In genomic region chr5:138946241-138946623, GRCh38 we compare ENCODE assay signal across 1 cellular context.
TF ChIP-seq lines count a peak whose summit lies in the region.

No MANE protein-coding gene starts in this region.

TF ChIP-seq in SK-N-SH treated with all-trans-retinoic acid at 6 μM for 48 hours, 23 proteins besides CTCF, POLR2A, EP300 and RAD21 (continued from another document):
- TF ChIP-seq, protein P1, sequence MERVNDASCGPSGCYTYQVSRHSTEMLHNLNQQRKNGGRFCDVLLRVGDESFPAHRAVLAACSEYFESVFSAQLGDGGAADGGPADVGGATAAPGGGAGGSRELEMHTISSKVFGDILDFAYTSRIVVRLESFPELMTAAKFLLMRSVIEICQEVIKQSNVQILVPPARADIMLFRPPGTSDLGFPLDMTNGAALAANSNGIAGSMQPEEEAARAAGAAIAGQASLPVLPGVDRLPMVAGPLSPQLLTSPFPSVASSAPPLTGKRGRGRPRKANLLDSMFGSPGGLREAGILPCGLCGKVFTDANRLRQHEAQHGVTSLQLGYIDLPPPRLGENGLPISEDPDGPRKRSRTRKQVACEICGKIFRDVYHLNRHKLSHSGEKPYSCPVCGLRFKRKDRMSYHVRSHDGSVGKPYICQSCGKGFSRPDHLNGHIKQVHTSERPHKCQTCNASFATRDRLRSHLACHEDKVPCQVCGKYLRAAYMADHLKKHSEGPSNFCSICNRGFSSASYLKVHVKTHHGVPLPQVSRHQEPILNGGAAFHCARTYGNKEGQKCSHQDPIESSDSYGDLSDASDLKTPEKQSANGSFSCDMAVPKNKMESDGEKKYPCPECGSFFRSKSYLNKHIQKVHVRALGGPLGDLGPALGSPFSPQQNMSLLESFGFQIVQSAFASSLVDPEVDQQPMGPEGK (CRISPR knock-in tag; IDR thresholded peaks at IDR 0.05; ENCODE audit: borderline replicate concordance): no peak
- TF ChIP-seq ISL1 (CRISPR knock-in tag; IDR thresholded peaks at IDR 0.05) (no peak), TOX (CRISPR knock-in tag; IDR thresholded peaks at IDR 0.05; ENCODE audit: borderline replicate concordance) (no peak), ESRRG (CRISPR knock-in tag; IDR thresholded peaks at IDR 0.05) (no peak), ZNF70 (CRISPR knock-in tag; IDR thresholded peaks at IDR 0.05) (no peak), GLIS3 (CRISPR knock-in tag; IDR thresholded peaks at IDR 0.05) (no peak)
- TF ChIP-seq, protein P2, sequence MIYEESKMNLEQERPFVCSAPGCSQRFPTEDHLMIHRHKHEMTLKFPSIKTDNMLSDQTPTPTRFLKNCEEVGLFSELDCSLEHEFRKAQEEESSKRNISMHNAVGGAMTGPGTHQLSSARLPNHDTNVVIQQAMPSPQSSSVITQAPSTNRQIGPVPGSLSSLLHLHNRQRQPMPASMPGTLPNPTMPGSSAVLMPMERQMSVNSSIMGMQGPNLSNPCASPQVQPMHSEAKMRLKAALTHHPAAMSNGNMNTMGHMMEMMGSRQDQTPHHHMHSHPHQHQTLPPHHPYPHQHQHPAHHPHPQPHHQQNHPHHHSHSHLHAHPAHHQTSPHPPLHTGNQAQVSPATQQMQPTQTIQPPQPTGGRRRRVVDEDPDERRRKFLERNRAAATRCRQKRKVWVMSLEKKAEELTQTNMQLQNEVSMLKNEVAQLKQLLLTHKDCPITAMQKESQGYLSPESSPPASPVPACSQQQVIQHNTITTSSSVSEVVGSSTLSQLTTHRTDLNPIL (CRISPR knock-in tag; IDR thresholded peaks at IDR 0.05; ENCODE audit: low read depth): no peak
- TF ChIP-seq, protein P3, sequence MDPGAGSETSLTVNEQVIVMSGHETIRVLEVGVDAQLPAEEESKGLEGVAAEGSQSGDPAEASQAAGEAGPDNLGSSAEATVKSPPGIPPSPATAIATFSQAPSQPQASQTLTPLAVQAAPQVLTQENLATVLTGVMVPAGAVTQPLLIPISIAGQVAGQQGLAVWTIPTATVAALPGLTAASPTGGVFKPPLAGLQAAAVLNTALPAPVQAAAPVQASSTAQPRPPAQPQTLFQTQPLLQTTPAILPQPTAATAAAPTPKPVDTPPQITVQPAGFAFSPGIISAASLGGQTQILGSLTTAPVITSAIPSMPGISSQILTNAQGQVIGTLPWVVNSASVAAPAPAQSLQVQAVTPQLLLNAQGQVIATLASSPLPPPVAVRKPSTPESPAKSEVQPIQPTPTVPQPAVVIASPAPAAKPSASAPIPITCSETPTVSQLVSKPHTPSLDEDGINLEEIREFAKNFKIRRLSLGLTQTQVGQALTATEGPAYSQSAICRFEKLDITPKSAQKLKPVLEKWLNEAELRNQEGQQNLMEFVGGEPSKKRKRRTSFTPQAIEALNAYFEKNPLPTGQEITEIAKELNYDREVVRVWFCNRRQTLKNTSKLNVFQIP (CRISPR knock-in tag; IDR thresholded peaks at IDR 0.05; ENCODE audit: borderline replicate concordance, low read depth): no peak
TF ChIP-seq in SK-N-SH treated with all-trans-retinoic acid at 6 μM for 48 hours: peak in this region for 0.
